ENCODE assay signal across 13 cellular contexts in the genomic region with DNA sequence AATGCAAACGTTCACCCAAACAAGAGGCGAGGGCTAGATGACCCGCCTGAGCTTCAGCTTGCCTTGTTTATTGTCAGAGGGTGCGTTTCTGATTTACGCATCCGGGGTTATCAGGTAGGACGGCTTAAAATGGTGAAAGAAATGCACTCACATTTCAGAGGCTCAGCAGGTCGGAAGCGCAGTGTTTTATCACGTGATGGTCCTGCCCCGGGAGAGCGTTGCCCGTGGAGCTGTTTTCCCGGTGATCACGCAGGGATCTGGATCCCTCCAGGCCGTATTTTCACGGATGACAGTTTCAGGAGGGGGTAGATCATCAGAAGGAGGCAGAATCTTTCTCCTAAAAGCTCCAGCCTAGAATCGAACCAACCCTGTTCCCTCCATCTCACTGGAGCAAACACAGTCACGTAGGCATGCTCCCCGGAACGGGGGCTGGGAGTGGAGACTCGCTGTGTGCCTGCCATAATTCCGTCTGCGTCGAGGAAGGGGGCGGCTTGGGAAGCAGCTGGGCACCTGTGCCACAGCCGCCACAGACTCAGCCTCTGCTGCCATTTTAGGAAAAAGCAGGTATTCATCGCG.
A peak's percentile ranks its signal among the peaks of the same experiment; 100 is the strongest.
DNase-seq lines count a peak whose midpoint lies in the region; ATAC-seq, FAIRE-seq and TF ChIP-seq lines count a peak whose summit lies in the region.
"Had no signal": no experiment of that assay in that cellular context is flagged by ENCODE, and none has a peak within 500 bp of the region (broad histone marks: within the 10 kb centered on the region; RNA-seq: fewer than 3 reads in every experiment).

No MANE protein-coding gene starts in this region.

- CTCF ChIA-PET in K562 (lab: Yijun Ruan, JAX; ENCODE audit: low intra/inter-chr PET ratio), result no interaction called here

- no peaks in the 10 kb centered on the region for H3K9me3 ChIP-seq in HUES48 (ENCODE audit: control insufficient read depth, insufficient read depth, low read length)
- H3K9me3 ChIP-seq in K562 (replicated peaks; ENCODE audit: control insufficient read depth, insufficient read depth, low read depth, low read length), result 0 out of 2 replicates have a peak, but pooled peaks cover 2% of the 10 kb centered on the region
- peaks cover 0 to 4% of the 10 kb centered on the region in 2 donors for H3K9me3 ChIP-seq in neuronal stem cell (replicated peaks in 1 of 2; ENCODE audit: control insufficient read depth in 2 of 2, insufficient read depth in 1 of 2, low read depth in 1 of 2, low read length in 2 of 2)
- H3K9me3 ChIP-seq: HAP-1 had no signal

- H4K8ac ChIP-seq in neuronal stem cell (ENCODE audit: low read depth, low read length), result peak overlapping the region; percentile 92

- H3K36me3 ChIP-seq in HUES48 (ENCODE audit: control insufficient read depth, insufficient read depth, low read length) (no peaks in the 10 kb centered on the region), K562 (ENCODE audit: control insufficient read depth, insufficient read depth, low read length) (no peaks in the 10 kb centered on the region), neuronal stem cell (replicated peaks in 1 of 2; ENCODE audit: control insufficient read depth in 2 of 2, insufficient read depth in 2 of 2, low read length in 2 of 2) (no peaks in the 10 kb centered on the region)
- H3K36me3 ChIP-seq: HAP-1 had no signal

- H4K91ac ChIP-seq in neuronal stem cell (ENCODE audit: low read depth, low read length, poor library complexity), result no peak overlapping the region

- no peak overlapping the region for H2BK12ac ChIP-seq in neuronal stem cell (ENCODE audit: low read length)

- no peaks in the 10 kb centered on the region; the same call in 1 of the 2 replicates for H4K20me1 ChIP-seq in K562 (replicated peaks; ENCODE audit: control insufficient read depth, insufficient read depth, low read length)

- no peaks in the 10 kb centered on the region for H3K9me1 ChIP-seq in K562 (ENCODE audit: control insufficient read depth, insufficient read depth, low read length)

- H3K23ac ChIP-seq in neuronal stem cell (ENCODE audit: low read depth, low read length, poor library complexity), result no peak overlapping the region

- TF ChIP-seq RAD21 in K562 (CRISPR knock-in tag; conservative IDR thresholded peaks at IDR 0.05 in 1 of 2, IDR thresholded peaks at IDR 0.05 in 1 of 2), result no peak

- no peak overlapping the region for H2BK5ac ChIP-seq in neuronal stem cell (ENCODE audit: low read length)

- TF ChIP-seq EP300 in K562 (IDR thresholded peaks at IDR 0.05; ENCODE audit: low read length), result no peak

- no peak for FAIRE-seq in K562 (lab: Jason Lieb, UNC)
- FAIRE-seq: A204.1, H1 had no signal

- H3K27me3 ChIP-seq in HUES48 (ENCODE audit: control insufficient read depth, insufficient read depth, low read length) (peaks cover 8% of the 10 kb centered on the region), K562 (ENCODE audit: control insufficient read depth in 2 of 2, insufficient read depth in 2 of 2, low read length in 2 of 2) (peaks cover 0 to 5% of the 10 kb centered on the region in 2 experiments; a peak in 2 of 5 replicates), neuronal stem cell (ENCODE audit: control insufficient read depth in 3 of 3, insufficient read depth in 3 of 3, low read depth in 1 of 3, low read length in 3 of 3) (peaks cover 0 to 2% (median 0%) of the 10 kb centered on the region in 3 experiments)

- peak overlapping the region; percentile 64 for H2BK120ac ChIP-seq in neuronal stem cell (ENCODE audit: low read depth, low read length)

- H3K18ac ChIP-seq in neuronal stem cell (ENCODE audit: low read length), result peak overlapping the region; percentile 41

- peak overlapping the region; percentile 51 for H3K27ac ChIP-seq in HUES48 (ENCODE audit: low read depth, low read length)
- no peak overlapping the region for H3K27ac ChIP-seq in K562 (ENCODE audit: extremely low read depth, low read depth, low read length)
- no peak overlapping the region for H3K27ac ChIP-seq in neuronal stem cell (replicated peaks; ENCODE audit: low read length)

- H3K4me3 ChIP-seq in HUES48 (ENCODE audit: low read depth, low read length) (no peak overlapping the region; the same call in 1 of the 2 replicates), K562 (no peak overlapping the region), neuronal stem cell (ENCODE audit: low read length in 2 of 2) (no peak overlapping the region)
- H3K4me3 ChIP-seq: HAP-1 had no signal

- H3K9ac ChIP-seq in HUES48 (ENCODE audit: low read depth, low read length), result peak overlapping the region; percentile 35; the same call in 1 of the 2 replicates
- H3K9ac ChIP-seq in K562 (ENCODE audit: insufficient read depth in 1 of 2, low read depth in 2 of 2, low read length in 2 of 2), result no peak overlapping the region
- H3K9ac ChIP-seq in neuronal stem cell (ENCODE audit: low read depth, low read length, poor library complexity), result peak overlapping the region; percentile 50

- no peaks in the 10 kb centered on the region for H3K79me2 ChIP-seq in K562 (ENCODE audit: control insufficient read depth, insufficient read depth, low read length)

- peaks cover 1% of the 10 kb centered on the region for H3K79me1 ChIP-seq in neuronal stem cell (ENCODE audit: low read depth, low read length)

- no peak for ATAC-seq in K562
- no peak for ATAC-seq in GM18870 (IDR thresholded peaks at IDR 0.05; ENCODE audit: unreplicated experiment)
- ATAC-seq: CD8-positive, alpha-beta T cell had no signal

- POLR2A ChIA-PET in K562 (lab: Yijun Ruan, JAX), result no interaction called here

- H3K4me2 ChIP-seq in K562 (ENCODE audit: insufficient read depth, low read length), result no peak overlapping the region
- no peak overlapping the region for H3K4me2 ChIP-seq in neuronal stem cell (ENCODE audit: insufficient read depth, low read length, poor library complexity, severe bottlenecking)

- no peak overlapping the region for H3K4ac ChIP-seq in neuronal stem cell (ENCODE audit: low read length)

- in situ Hi-C loops in K562 (cut with MboI) (no loop called here), KBM-7 (cut with MboI; ENCODE audit: low pct_unique_long_range_greater_than_20kb, low sequenced_read_pairs) (no loop called here)

- DNase-seq in K562 (ENCODE audit: extremely low read depth in 1 of 4, low spot score in 3 of 4) (no peak), neuronal stem cell (ENCODE audit: low spot score) (no peak), AML-193 (lab: John Stamatoyannopoulos, UW) (no peak), NCI-H226 (no peak), KBM-7 (no peak)
- DNase-seq: CD8-positive, alpha-beta T cell; COR-L47; GF-D8 had no signal

- BruUV-seq in K562 (replicated peaks; lab: Mats Ljungman, UMichigan), result no TSS peak

- peak overlapping the region; percentile 19 for H2BK15ac ChIP-seq in neuronal stem cell (ENCODE audit: low read length)

- no peak overlapping the region for H3K14ac ChIP-seq in neuronal stem cell (ENCODE audit: low read length)

- peaks cover 18% of the 10 kb centered on the region for H3K4me1 ChIP-seq in HUES48 (ENCODE audit: control insufficient read depth, insufficient read depth, low read length)
- H3K4me1 ChIP-seq in K562 (replicated peaks in 1 of 2; ENCODE audit: control insufficient read depth in 2 of 2, insufficient read depth in 2 of 2, low read length in 2 of 2), result no peaks in the 10 kb centered on the region
- H3K4me1 ChIP-seq in neuronal stem cell (ENCODE audit: control insufficient read depth in 2 of 2, insufficient read depth in 1 of 2, low read depth in 1 of 2, low read length in 2 of 2), result peaks cover 0 to 3% of the 10 kb centered on the region in 2 donors
- H3K4me1 ChIP-seq: HAP-1 had no signal

- TF ChIP-seq POLR2A in K562 (conservative IDR thresholded peaks at IDR 0.05), result no peak

- no peak overlapping the region for H2AFZ ChIP-seq in K562 (ENCODE audit: low read depth, low read length)
- no peak overlapping the region for H2AFZ ChIP-seq in neuronal stem cell (ENCODE audit: low read length)

- WGBS in K562 (ENCODE audit: insufficient coverage, low coverage, missing lambda C conversion rate), result 20% methylated on average over 29 of the region's 29 CpGs
- no CpG with 5 or more reads among the region's 29 CpGs for WGBS in neuronal stem cell (ENCODE audit: extremely low coverage in 2 of 2, insufficient read length in 2 of 2, insufficient replicate concordance in 1 of 2), 2 donors

- peak overlapping the region; percentile 85 for H2AK5ac ChIP-seq in neuronal stem cell (ENCODE audit: low read depth, low read length)

- no peak for TF ChIP-seq CTCF in K562 (IDR thresholded peaks at IDR 0.05 in 2 of 3, conservative IDR thresholded peaks at IDR 0.05 in 1 of 3; ENCODE audit: insufficient read depth in 2 of 3, low read depth in 1 of 3, low read length in 3 of 3)

- intact Hi-C loops in K562 (cut with micrococcal nuclease), result no loop called here

TF ChIP-seq in K562, 482 proteins besides CTCF, POLR2A, EP300 and RAD21:
- TF ChIP-seq TEAD4 (IDR thresholded peaks at IDR 0.05; ENCODE audit: low read length), result no peak
- no peak for TF ChIP-seq TEAD4 (CRISPR knock-in tag; IDR thresholded peaks at IDR 0.05; ENCODE audit: borderline replicate concordance)
- no peak for TF ChIP-seq TRIM24 (IDR thresholded peaks at IDR 0.05)
- no peak for TF ChIP-seq XRCC5 (IDR thresholded peaks at IDR 0.05; ENCODE audit: low read depth, low read length)
- TF ChIP-seq, protein P1, sequence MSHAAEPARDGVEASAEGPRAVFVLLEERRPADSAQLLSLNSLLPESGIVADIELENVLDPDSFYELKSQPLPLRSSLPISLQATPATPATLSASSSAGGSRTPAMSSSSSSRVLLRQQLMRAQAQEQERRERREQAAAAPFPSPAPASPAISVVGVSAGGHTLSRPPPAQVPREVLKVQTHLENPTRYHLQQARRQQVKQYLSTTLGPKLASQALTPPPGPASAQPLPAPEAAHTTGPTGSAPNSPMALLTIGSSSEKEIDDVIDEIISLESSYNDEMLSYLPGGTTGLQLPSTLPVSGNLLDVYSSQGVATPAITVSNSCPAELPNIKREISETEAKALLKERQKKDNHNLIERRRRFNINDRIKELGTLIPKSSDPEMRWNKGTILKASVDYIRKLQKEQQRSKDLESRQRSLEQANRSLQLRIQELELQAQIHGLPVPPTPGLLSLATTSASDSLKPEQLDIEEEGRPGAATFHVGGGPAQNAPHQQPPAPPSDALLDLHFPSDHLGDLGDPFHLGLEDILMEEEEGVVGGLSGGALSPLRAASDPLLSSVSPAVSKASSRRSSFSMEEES (CRISPR knock-in tag; IDR thresholded peaks at IDR 0.05), result peak; percentile 47
- TF ChIP-seq SIN3B (IDR thresholded peaks at IDR 0.05; ENCODE audit: low read depth), result no peak

Comparison
In these comparisons a context has a peak if more than half of its experiments do, and no peak if none do; other contexts are left out.
1. H3K9ac ChIP-seq: peak in HUES48 (single experiment) and neuronal stem cell (single experiment); none in K562 (0 of 2).